ENCODE assay signal across 2 cellular contexts in genomic region chr15:57708047-57708446, GRCh38.
TF ChIP-seq lines count a peak whose summit lies in the region.

No MANE protein-coding gene starts in this region.

TF ChIP-seq in SK-N-SH, 30 proteins besides CTCF, POLR2A, EP300 and RAD21 (continued from another document):
- TF ChIP-seq REST (IDR thresholded peaks at IDR 0.05; ENCODE audit: low read depth, low read length) (no peak), GATA2 (CRISPR knock-in tag; IDR thresholded peaks at IDR 0.05) (no peak), SMC3 (IDR thresholded peaks at IDR 0.05; ENCODE audit: low read depth, low read length) (no peak), USF1 (IDR thresholded peaks at IDR 0.05; ENCODE audit: borderline replicate concordance, low read depth) (no peak)

TF ChIP-seq in SK-N-SH treated with all-trans-retinoic acid at 6 μM for 48 hours, 23 proteins besides CTCF, POLR2A, EP300 and RAD21 (continued from another document):
- no peak for TF ChIP-seq PPARA (CRISPR knock-in tag; IDR thresholded peaks at IDR 0.05; ENCODE audit: borderline replicate concordance)
- no peak for TF ChIP-seq ISL1 (CRISPR knock-in tag; IDR thresholded peaks at IDR 0.05)
- TF ChIP-seq GLIS3 (CRISPR knock-in tag; IDR thresholded peaks at IDR 0.05): no peak
- no peak for TF ChIP-seq ZFP30 (CRISPR knock-in tag; IDR thresholded peaks at IDR 0.05)
- TF ChIP-seq ZNF70 (CRISPR knock-in tag; IDR thresholded peaks at IDR 0.05): no peak
- no peak for TF ChIP-seq ZC3H10 (CRISPR knock-in tag; IDR thresholded peaks at IDR 0.05)
